In the genomic region with DNA sequence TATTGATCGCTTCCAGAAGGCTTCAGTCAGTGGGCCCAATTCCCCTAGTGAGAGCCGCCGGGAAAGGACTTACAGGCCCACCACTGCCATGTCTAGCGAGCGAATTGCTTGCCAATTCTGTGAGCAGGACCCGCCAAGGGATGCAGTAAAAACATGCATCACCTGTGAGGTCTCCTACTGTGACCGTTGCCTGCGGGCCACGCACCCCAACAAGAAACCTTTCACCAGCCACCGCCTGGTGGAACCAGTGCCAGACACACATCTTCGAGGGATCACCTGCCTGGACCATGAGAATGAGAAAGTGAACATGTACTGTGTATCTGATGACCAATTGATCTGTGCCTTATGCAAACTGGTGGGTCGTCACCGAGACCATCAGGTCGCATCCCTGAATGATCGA, we compare ENCODE assay signal across 20 cellular contexts.
"Had no signal": no experiment of that assay in that cellular context is flagged by ENCODE, and none has a peak within 500 bp of the region (broad histone marks: within the 10 kb centered on the region; RNA-seq: fewer than 3 reads in every experiment).

No MANE protein-coding gene starts in this region.

- H3K27me3 Mint-ChIP-seq: effector memory CD8-positive, alpha-beta T cell had no signal

- DNase-seq: colonic mucosa; cortex of kidney; dermis blood vessel endothelial cell; dorsolateral prefrontal cortex; effector CD4-positive, alpha-beta T cell; effector CD8-positive, alpha-beta T cell; effector memory CD4-positive, alpha-beta T cell; effector memory CD8-positive, alpha-beta T cell; endodermal cell; erythroblast; esophagus squamous epithelium; foreskin fibroblast; foreskin keratinocyte; foreskin melanocyte; gastrocnemius medialis; glutamatergic neuron; head of caudate nucleus; heart left ventricle; heart right ventricle had no signal

- H3K4me3 Mint-ChIP-seq: dendritic cell treated with granulocyte-macrophage colony-stimulating factor and Interleukin-4, amounts not matched to agents 40 ng/mL and 50 ng/mL, for 4 days; effector memory CD8-positive, alpha-beta T cell; endodermal cell had no signal

- H3K4me1 Mint-ChIP-seq: endodermal cell had no signal

- H3K27ac Mint-ChIP-seq: dendritic cell treated with granulocyte-macrophage colony-stimulating factor and Interleukin-4, amounts not matched to agents 40 ng/mL and 50 ng/mL, for 4 days; effector memory CD8-positive, alpha-beta T cell; endodermal cell had no signal

- H3K9me3 Mint-ChIP-seq: dendritic cell treated with granulocyte-macrophage colony-stimulating factor and Interleukin-4, amounts not matched to agents 40 ng/mL and 50 ng/mL, for 4 days; effector memory CD8-positive, alpha-beta T cell; endodermal cell had no signal
